ENCODE assay signal across 32 cellular contexts in genomic region chr6:34092631-34093030, GRCh38. TPM values are rescaled to one million over a fixed set of nuclear protein-coding genes. Genes with fewer than 3 reads are reported as not detected.
"Had no signal": no experiment of that assay in that cellular context is flagged by ENCODE, and none has a peak within 500 bp of the region (broad histone marks: within the 10 kb centered on the region; RNA-seq: fewer than 3 reads in every experiment).

No MANE protein-coding gene starts in this region.

- H3K9ac ChIP-seq: parathyroid adenoma had no signal

- H3K79me2 ChIP-seq: parathyroid adenoma had no signal

- H3K36me3 Mint-ChIP-seq: mesothelial cell of epicardium; naive B cell; natural killer cell treated with Interleukin-12 subunit alpha and Interleukin-12 subunit beta and Interleukin-15 and Interleukin-18, amount 100 ng/mL, for 72 hours; stimulated activated effector memory CD8-positive, alpha-beta T cell treated with anti-CD3 and anti-CD28 coated beads, Interleukin-12 subunit alpha, Interleukin-12 subunit beta, amount 100 ng/mL, for 72 hours had no signal

- H2AFZ ChIP-seq: parathyroid adenoma had no signal

- H3K27ac ChIP-seq: epithelial cell of prostate, esophagus muscularis mucosa, foreskin keratinocyte, gastroesophageal sphincter, heart left ventricle, left lung, parathyroid adenoma, prostate gland, sigmoid colon, stomach, thyroid gland had no signal

- H3K4me3 ChIP-seq: dorsolateral prefrontal cortex, esophagus muscularis mucosa, gastroesophageal sphincter, heart left ventricle, left lung, mucosa of descending colon, prostate gland, sigmoid colon, stomach, thyroid gland had no signal

- H3K9me3 ChIP-seq: left lung, mucosa of descending colon, prostate gland, stomach, thyroid gland had no signal

- H3K27ac Mint-ChIP-seq: mesothelial cell of epicardium; naive B cell; natural killer cell treated with Interleukin-12 subunit alpha and Interleukin-12 subunit beta and Interleukin-15 and Interleukin-18, amount 100 ng/mL, for 72 hours; stimulated activated effector memory CD8-positive, alpha-beta T cell treated with anti-CD3 and anti-CD28 coated beads, Interleukin-12 subunit alpha, Interleukin-12 subunit beta, amount 100 ng/mL, for 72 hours had no signal

- H3K27me3 ChIP-seq: thyroid gland had no signal

- DNase-seq: cerebellar nuclear complex; cortex of kidney; dorsolateral prefrontal cortex; effector CD4-positive, alpha-beta T cell; foreskin keratinocyte; heart left ventricle; hippocampal formation; left cardiac atrium; left lung; mesenchymal stem cell; mucosa of descending colon; naive B cell; sigmoid colon; stimulated activated CD4-positive, alpha-beta T cell treated with anti-CD3 and anti-CD28 coated beads, Interleukin-2, amount 100 ng/mL, for 24 hours; stimulated activated CD4-positive, alpha-beta T cell treated with anti-CD3 and anti-CD28 coated beads, Interleukin-4, amount 100 ng/mL, for 24 hours; stomach; thyroid gland; trophoblast cell had no signal

- H3K4me1 ChIP-seq: esophagus muscularis mucosa, foreskin keratinocyte, gastroesophageal sphincter, heart left ventricle, left lung, parathyroid adenoma, prostate gland, sigmoid colon, stomach had no signal

- H3K9me3 Mint-ChIP-seq: mesothelial cell of epicardium; natural killer cell treated with Interleukin-12 subunit alpha and Interleukin-12 subunit beta and Interleukin-15 and Interleukin-18, amount 100 ng/mL, for 72 hours; neural crest cell; stimulated activated effector memory CD8-positive, alpha-beta T cell treated with anti-CD3 and anti-CD28 coated beads, Interleukin-12 subunit alpha, Interleukin-12 subunit beta, amount 100 ng/mL, for 72 hours had no signal

- H3K36me3 ChIP-seq: esophagus muscularis mucosa, gastroesophageal sphincter, heart left ventricle, left lung, prostate gland, sigmoid colon, stomach, thyroid gland had no signal

- H3K4me1 Mint-ChIP-seq: mesothelial cell of epicardium; naive B cell; neural crest cell; stimulated activated effector memory CD8-positive, alpha-beta T cell treated with anti-CD3 and anti-CD28 coated beads, Interleukin-12 subunit alpha, Interleukin-12 subunit beta, amount 100 ng/mL, for 72 hours had no signal

- H3K4me3 Mint-ChIP-seq: mesothelial cell of epicardium; naive B cell; natural killer cell treated with Interleukin-12 subunit alpha and Interleukin-12 subunit beta and Interleukin-15 and Interleukin-18, amount 100 ng/mL, for 72 hours; neural crest cell; stimulated activated effector memory CD8-positive, alpha-beta T cell treated with anti-CD3 and anti-CD28 coated beads, Interleukin-12 subunit alpha, Interleukin-12 subunit beta, amount 100 ng/mL, for 72 hours had no signal

- ATAC-seq: foreskin keratinocyte; gastroesophageal sphincter; heart left ventricle; left cardiac atrium; left lung; mucosa of descending colon; natural killer cell treated with Interleukin-12 subunit alpha and Interleukin-12 subunit beta and Interleukin-15 and Interleukin-18, amount 100 ng/mL, for 72 hours; right cardiac atrium; stimulated activated effector memory CD8-positive, alpha-beta T cell treated with anti-CD3 and anti-CD28 coated beads, Interleukin-12 subunit alpha, Interleukin-12 subunit beta, amount 100 ng/mL, for 72 hours had no signal

RNA-seq across cellular contexts. Expression of gene GRM4, which starts 53.3 kb away (rescaled TPM):
- total RNA-seq: esophagus muscularis mucosa; gastroesophageal sphincter; kidney epithelial cell; left cardiac atrium; left lung; lung microvascular endothelial cell; natural killer cell treated with Interleukin-12 subunit alpha and Interleukin-12 subunit beta and Interleukin-15 and Interleukin-18, amount 100 ng/mL, for 72 hours; neural crest cell; right cardiac atrium; subcutaneous adipose tissue had no signal
- polyA plus RNA-seq: fibroblast of lung, heart left ventricle, right cardiac atrium, stomach had no signal
